ENCODE assay signal across 19 cellular contexts in genomic region chr2:74094291-74094690, GRCh38. TPM values are rescaled to one million over a fixed set of nuclear protein-coding genes. Genes with fewer than 3 reads are reported as not detected.
DNase-seq lines count a peak whose midpoint lies in the region; ATAC-seq and TF ChIP-seq lines count a peak whose summit lies in the region.
"Had no signal": no experiment of that assay in that cellular context is flagged by ENCODE, and none has a peak within 500 bp of the region (broad histone marks: within the 10 kb centered on the region; RNA-seq: fewer than 3 reads in every experiment).

No MANE protein-coding gene starts in this region.

- H3K4me3 Mint-ChIP-seq in MCF 10A (ENCODE audit: unreplicated experiment), result no peak overlapping the region
- H3K4me3 Mint-ChIP-seq in WTC11, result no peak overlapping the region
- H3K4me3 Mint-ChIP-seq in type B pancreatic cell, result no peak overlapping the region
- H3K4me3 Mint-ChIP-seq: activated B cell treated with CpG ODN at 0.5 μM for 24 hours; CD4-positive, alpha-beta T cell; effector memory CD8-positive, alpha-beta T cell had no signal

- no peaks in the 10 kb centered on the region for H3K36me3 ChIP-seq in breast epithelium

- no peak overlapping the region for H3K4me3 ChIP-seq in breast epithelium
- H3K4me3 ChIP-seq: gastroesophageal sphincter, HAP-1, lower lobe of right lung, MG63, SK-N-MC, thyroid gland had no signal

- no peaks in the 10 kb centered on the region for H3K9me3 ChIP-seq in breast epithelium
- H3K9me3 ChIP-seq: gastroesophageal sphincter, HAP-1, lower lobe of right lung, MG63, thyroid gland had no signal

- TF ChIP-seq CTCF in MCF 10A (IDR thresholded peaks at IDR 0.05; ENCODE audit: unreplicated experiment) (no peak), breast epithelium (IDR thresholded peaks at IDR 0.05) (no peak), WTC11 (IDR thresholded peaks at IDR 0.05) (no peak), type B pancreatic cell (conservative IDR thresholded peaks at IDR 0.05) (no peak)

- H3K9me3 Mint-ChIP-seq in MCF 10A (ENCODE audit: unreplicated experiment) (no peaks in the 10 kb centered on the region), WTC11 (no peaks in the 10 kb centered on the region), type B pancreatic cell (no peaks in the 10 kb centered on the region)
- H3K9me3 Mint-ChIP-seq: activated B cell treated with CpG ODN at 0.5 μM for 24 hours; CD4-positive, alpha-beta T cell; effector memory CD8-positive, alpha-beta T cell had no signal

- no peak for TF ChIP-seq POLR2A in breast epithelium (IDR thresholded peaks at IDR 0.05)

- no peaks in the 10 kb centered on the region for H3K27me3 ChIP-seq in breast epithelium
- no peaks in the 10 kb centered on the region for H3K27me3 ChIP-seq in layer of hippocampus (ENCODE audit: control insufficient read depth, insufficient read depth, low read length)
- H3K27me3 ChIP-seq: gastroesophageal sphincter, MG63, thyroid gland had no signal

- H3K27ac ChIP-seq in breast epithelium, result no peak overlapping the region
- H3K27ac ChIP-seq in layer of hippocampus (ENCODE audit: low read depth, low read length), result peak overlapping the region; percentile 55
- H3K27ac ChIP-seq: gastroesophageal sphincter, SK-N-MC, thyroid gland had no signal

- DNase-seq in MCF 10A (ENCODE audit: unreplicated experiment) (no peak), breast epithelium (ENCODE audit: low spot score in 2 of 2) (no peak), WTC11 (ENCODE audit: low spot score) (no peak), type B pancreatic cell (ENCODE audit: extremely low spot score, unreplicated experiment) (peak; percentile 50), NAMALWA (ENCODE audit: low spot score) (no peak)
- DNase-seq: activated B cell treated with CpG ODN at 0.5 μM for 24 hours; CD4-positive, alpha-beta T cell; effector memory CD8-positive, alpha-beta T cell; lower lobe of right lung; MG63; NCI-H1417 treated with DMSO at 0.1 percent for 48 hours; NCI-H510A treated with DMSO at 0.1 percent for 48 hours; T-helper 9 cell; thyroid gland had no signal

- H3K4me1 ChIP-seq in breast epithelium, result no peaks in the 10 kb centered on the region
- H3K4me1 ChIP-seq: gastroesophageal sphincter, HAP-1, lower lobe of right lung, thyroid gland had no signal

- POLR2A ChIA-PET in MCF 10A (lab: Yijun Ruan, JAX) (no interaction called here), WTC11 (lab: Charles Lee) (no interaction called here)

- ATAC-seq in WTC11 (no peak), HG03565 (IDR thresholded peaks at IDR 0.05; ENCODE audit: unreplicated experiment) (no peak)
- ATAC-seq: effector memory CD8-positive, alpha-beta T cell; gastroesophageal sphincter; lower lobe of right lung had no signal

- BruUV-seq in MCF 10A (replicated peaks; lab: Mats Ljungman, UMichigan), result no TSS peak

- intact Hi-C loops in MCF 10A (cut with micrococcal nuclease) (no loop called here), breast epithelium (cut with DNase I; ENCODE audit: low total_unique reads) (no loop called here)

- H3K27me3 Mint-ChIP-seq in MCF 10A (ENCODE audit: insufficient read depth, unreplicated experiment), result no peaks in the 10 kb centered on the region
- no peaks in the 10 kb centered on the region for H3K27me3 Mint-ChIP-seq in WTC11 (ENCODE audit: low read depth)
- H3K27me3 Mint-ChIP-seq in type B pancreatic cell, result no peaks in the 10 kb centered on the region
- H3K27me3 Mint-ChIP-seq: activated B cell treated with CpG ODN at 0.5 μM for 24 hours; CD4-positive, alpha-beta T cell; effector memory CD8-positive, alpha-beta T cell had no signal

- H3K4me1 Mint-ChIP-seq in MCF 10A (ENCODE audit: insufficient read depth, unreplicated experiment) (peaks cover 5% of the 10 kb centered on the region), WTC11 (peaks cover 7% of the 10 kb centered on the region), type B pancreatic cell (ENCODE audit: unreplicated experiment) (peaks cover 6% of the 10 kb centered on the region)
- H3K4me1 Mint-ChIP-seq: activated B cell treated with CpG ODN at 0.5 μM for 24 hours had no signal

- H3K27ac Mint-ChIP-seq in MCF 10A (ENCODE audit: low read depth, unreplicated experiment) (peak overlapping the region; percentile 13), WTC11 (peak overlapping the region; percentile 6), type B pancreatic cell (peak overlapping the region; percentile 66)
- H3K27ac Mint-ChIP-seq: activated B cell treated with CpG ODN at 0.5 μM for 24 hours; CD4-positive, alpha-beta T cell had no signal

- CTCF ChIA-PET in MCF 10A (lab: Yijun Ruan, JAX), result no interaction called here
- CTCF ChIA-PET in WTC11 (lab: Charles Lee), result no interaction called here

- H3K36me3 Mint-ChIP-seq in MCF 10A (ENCODE audit: insufficient read depth, unreplicated experiment) (peaks cover 66% of the 10 kb centered on the region), WTC11 (peaks cover 26% of the 10 kb centered on the region), type B pancreatic cell (peaks cover 17% of the 10 kb centered on the region)

TF ChIP-seq in WTC11, 78 proteins besides CTCF, POLR2A, EP300 and RAD21:
- TF ChIP-seq FOXJ3 (CRISPR knock-in tag; IDR thresholded peaks at IDR 0.05; ENCODE audit: borderline replicate concordance) (no peak), GABPB1 (CRISPR knock-in tag; IDR thresholded peaks at IDR 0.05) (no peak), ELF4 (CRISPR knock-in tag; IDR thresholded peaks at IDR 0.05; ENCODE audit: low read depth) (no peak), HMGA2 (CRISPR knock-in tag; IDR thresholded peaks at IDR 0.05) (no peak), JAZF1 (CRISPR knock-in tag; IDR thresholded peaks at IDR 0.05) (no peak)
- TF ChIP-seq, protein P1, sequence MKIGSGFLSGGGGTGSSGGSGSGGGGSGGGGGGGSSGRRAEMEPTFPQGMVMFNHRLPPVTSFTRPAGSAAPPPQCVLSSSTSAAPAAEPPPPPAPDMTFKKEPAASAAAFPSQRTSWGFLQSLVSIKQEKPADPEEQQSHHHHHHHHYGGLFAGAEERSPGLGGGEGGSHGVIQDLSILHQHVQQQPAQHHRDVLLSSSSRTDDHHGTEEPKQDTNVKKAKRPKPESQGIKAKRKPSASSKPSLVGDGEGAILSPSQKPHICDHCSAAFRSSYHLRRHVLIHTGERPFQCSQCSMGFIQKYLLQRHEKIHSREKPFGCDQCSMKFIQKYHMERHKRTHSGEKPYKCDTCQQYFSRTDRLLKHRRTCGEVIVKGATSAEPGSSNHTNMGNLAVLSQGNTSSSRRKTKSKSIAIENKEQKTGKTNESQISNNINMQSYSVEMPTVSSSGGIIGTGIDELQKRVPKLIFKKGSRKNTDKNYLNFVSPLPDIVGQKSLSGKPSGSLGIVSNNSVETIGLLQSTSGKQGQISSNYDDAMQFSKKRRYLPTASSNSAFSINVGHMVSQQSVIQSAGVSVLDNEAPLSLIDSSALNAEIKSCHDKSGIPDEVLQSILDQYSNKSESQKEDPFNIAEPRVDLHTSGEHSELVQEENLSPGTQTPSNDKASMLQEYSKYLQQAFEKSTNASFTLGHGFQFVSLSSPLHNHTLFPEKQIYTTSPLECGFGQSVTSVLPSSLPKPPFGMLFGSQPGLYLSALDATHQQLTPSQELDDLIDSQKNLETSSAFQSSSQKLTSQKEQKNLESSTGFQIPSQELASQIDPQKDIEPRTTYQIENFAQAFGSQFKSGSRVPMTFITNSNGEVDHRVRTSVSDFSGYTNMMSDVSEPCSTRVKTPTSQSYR (CRISPR knock-in tag; IDR thresholded peaks at IDR 0.05), result no peak

RNA-seq across cellular contexts. Expression of gene BOLA3, which starts 53.4 kb away (rescaled TPM):
- total RNA-seq in MCF 10A (2022) (72.5 and 83.8 TPM in 2 replicates), breast epithelium (10 to 100 TPM; 27.1 to 42.6 (median 30.2) TPM), WTC11 (2021) (58.2 to 66.1 TPM (median 65.8 TPM) in 3 replicates), type B pancreatic cell (ENCODE audit: low replicate concordance) (35.6 and 54.3 TPM in 2 replicates)

Comparison
In these comparisons a context has a peak if more than half of its experiments do, and no peak if none do; other contexts are left out.
1. H3K27ac Mint-ChIP-seq: peak in every context shown above with its lines; median percentile 66 in type B pancreatic cell; 13 in MCF 10A; 6 in WTC11.